In the genomic region with DNA sequence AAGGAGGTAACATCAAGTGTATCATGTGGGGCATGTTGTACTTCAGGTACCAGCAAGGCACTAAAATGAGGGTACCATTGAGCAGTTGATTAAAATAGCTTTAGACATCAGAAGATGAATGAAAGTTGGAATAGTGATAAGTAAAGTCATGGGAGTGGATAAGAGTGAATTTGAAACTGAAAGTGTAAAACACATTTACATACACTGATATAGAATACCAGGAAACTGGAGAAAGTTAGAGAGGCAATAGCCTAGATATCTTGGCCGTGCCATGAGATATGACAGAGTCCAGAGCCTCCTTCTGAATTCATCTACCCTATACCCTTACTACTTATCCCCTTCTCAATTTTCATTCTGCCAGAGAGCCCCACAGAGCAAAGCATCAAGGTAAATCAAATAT, we compare ENCODE assay signal across 17 cellular contexts.
"Had no signal": no experiment of that assay in that cellular context is flagged by ENCODE, and none has a peak within 500 bp of the region (broad histone marks: within the 10 kb centered on the region; RNA-seq: fewer than 3 reads in every experiment).

No MANE protein-coding gene starts in this region.

- DNase-seq: activated CD4-positive, alpha-beta T cell treated with anti-CD3 and anti-CD28 coated beads for 4 hours; activated CD8-positive, alpha-beta memory T cell treated with anti-CD3 and anti-CD28 coated beads, Interleukin-2, amount 50 U/mL, for 4 hours; activated CD8-positive, alpha-beta T cell treated with anti-CD3 and anti-CD28 coated beads for 36 hours; activated naive CD4-positive, alpha-beta T cell treated with anti-CD3 and anti-CD28 coated beads, Interleukin-2, amount 50 U/mL, for 16 hours; activated T-cell treated with anti-CD3 and anti-CD28 coated beads, Interleukin-2, amount 50 U/mL, for 72 hours; aorta; caudate nucleus; MM.1S; NCI-H1105; NCI-H1436; NCI-H187; NCI-H2081; NCI-H446; NCI-H524; PC-9; SHP77 treated with DMSO at 0.1 percent for 48 hours had no signal

- ATAC-seq: activated CD4-positive, CD25-positive, alpha-beta regulatory T cell treated with anti-CD3 and anti-CD28 coated beads, Interleukin-2, amount 50 U/mL, for 24 hours; activated CD8-positive, alpha-beta T cell treated with anti-CD3 and anti-CD28 coated beads for 36 hours; activated T-cell treated with anti-CD3 and anti-CD28 coated beads, Interleukin-2, amount 50 U/mL, for 72 hours had no signal
